In the genomic region with DNA sequence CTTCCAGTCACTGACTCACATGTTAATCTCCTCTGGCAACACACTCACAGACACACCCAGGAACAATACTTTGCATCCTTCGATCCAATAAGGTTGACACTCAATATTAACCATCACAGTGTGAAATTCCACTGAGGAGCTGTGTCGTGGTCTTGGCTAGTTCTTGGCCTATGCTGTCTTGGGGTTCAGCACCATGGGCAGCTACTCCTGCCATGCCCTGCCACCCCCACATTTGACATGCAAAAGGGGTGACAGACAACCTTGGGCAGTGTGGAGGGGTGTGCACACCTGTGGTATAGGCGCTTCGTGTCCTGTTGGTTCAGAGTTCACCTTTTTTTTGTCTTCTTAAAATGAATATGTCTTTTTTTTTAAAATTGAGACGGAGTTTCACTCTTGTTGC, we compare ENCODE assay signal across 19 cellular contexts.
"Had no signal": no experiment of that assay in that cellular context is flagged by ENCODE, and none has a peak within 500 bp of the region (broad histone marks: within the 10 kb centered on the region; RNA-seq: fewer than 3 reads in every experiment).

No MANE protein-coding gene starts in this region.

- H3K4me1 Mint-ChIP-seq: naive thymus-derived CD4-positive, alpha-beta T cell; stimulated activated memory B cell treated with anti-CD40 and anti-IgM and Interleukin-4, amounts not matched to agents 10 μg/mL and 1 μg/mL and 100 μg/mL, for 72 hours had no signal

- ATAC-seq: activated CD8-positive, alpha-beta T cell treated with anti-CD3 and anti-CD28 coated beads for 36 hours; esophagus mucosa; gastroesophageal sphincter; naive thymus-derived CD4-positive, alpha-beta T cell; sciatic nerve; stimulated activated memory B cell treated with anti-CD40 and anti-IgM and Interleukin-4, amounts not matched to agents 10 μg/mL and 1 μg/mL and 100 μg/mL, for 72 hours had no signal

- H2AFZ ChIP-seq: parathyroid adenoma had no signal

- H3K4me1 ChIP-seq: gastroesophageal sphincter, parathyroid adenoma had no signal

- H3K4me3 Mint-ChIP-seq: activated CD8-positive, alpha-beta T cell treated with anti-CD3 and anti-CD28 coated beads for 36 hours; activated naive CD4-positive, alpha-beta T cell treated with anti-CD3 and anti-CD28 coated beads for 36 hours; activated T-cell treated with anti-CD3 and anti-CD28 coated beads, Interleukin-2, amount 50 U/mL, for 24 hours; naive thymus-derived CD4-positive, alpha-beta T cell; stimulated activated memory B cell treated with anti-CD40 and anti-IgM and Interleukin-4, amounts not matched to agents 10 μg/mL and 1 μg/mL and 100 μg/mL, for 72 hours; T-helper 2 cell treated with Interferon-gamma antibody and Interleukin-4, amounts not matched to agents 5 μg/mL and 100 μg/mL, for 36 hours; type B pancreatic cell had no signal

- H3K36me3 ChIP-seq: ascending aorta, gastroesophageal sphincter had no signal

- H3K27me3 Mint-ChIP-seq: activated CD8-positive, alpha-beta T cell treated with anti-CD3 and anti-CD28 coated beads for 36 hours; activated T-cell treated with anti-CD3 and anti-CD28 coated beads, Interleukin-2, amount 50 U/mL, for 24 hours; naive thymus-derived CD4-positive, alpha-beta T cell; stimulated activated memory B cell treated with anti-CD40 and anti-IgM and Interleukin-4, amounts not matched to agents 10 μg/mL and 1 μg/mL and 100 μg/mL, for 72 hours; type B pancreatic cell had no signal

- H3K27ac Mint-ChIP-seq: activated CD8-positive, alpha-beta T cell treated with anti-CD3 and anti-CD28 coated beads for 36 hours; activated naive CD4-positive, alpha-beta T cell treated with anti-CD3 and anti-CD28 coated beads for 36 hours; activated T-cell treated with anti-CD3 and anti-CD28 coated beads, Interleukin-2, amount 50 U/mL, for 24 hours; activated T-helper 2 cell treated with anti-CD3 and anti-CD28 coated beads, Interferon-gamma antibody, Interleukin-2, Interleukin-4, amounts not matched to agents 10 μg/mL and 5 μg/mL and 100 μg/mL, durations not matched to agents 14 hours and 24 hours and 36 hours; naive thymus-derived CD4-positive, alpha-beta T cell; stimulated activated memory B cell treated with anti-CD40 and anti-IgM and Interleukin-4, amounts not matched to agents 10 μg/mL and 1 μg/mL and 100 μg/mL, for 72 hours; T-helper 2 cell treated with Interferon-gamma antibody and Interleukin-4, amounts not matched to agents 5 μg/mL and 100 μg/mL, for 36 hours; type B pancreatic cell had no signal

- H3K27ac ChIP-seq: ascending aorta, coronary artery, gastroesophageal sphincter, parathyroid adenoma, testis had no signal

- H3K4me3 ChIP-seq: ascending aorta, coronary artery, gastroesophageal sphincter, testis had no signal

- DNase-seq: activated CD4-positive, alpha-beta T cell treated with anti-CD3 and anti-CD28 coated beads for 48 hours; activated CD4-positive, CD25-positive, alpha-beta regulatory T cell; activated CD8-positive, alpha-beta T cell treated with anti-CD3 and anti-CD28 coated beads for 36 hours; activated naive CD4-positive, alpha-beta T cell treated with anti-CD3 and anti-CD28 coated beads for 36 hours; activated T-cell treated with anti-CD3 and anti-CD28 coated beads, Interleukin-2, amount 50 U/mL, for 24 hours; mesendoderm; naive thymus-derived CD4-positive, alpha-beta T cell; stimulated activated CD4-positive, alpha-beta T cell treated with anti-CD3 and anti-CD28 coated beads, Interleukin-4, amount 100 ng/mL, for 24 hours; testis had no signal

- H3K27me3 ChIP-seq: ascending aorta, gastroesophageal sphincter, testis had no signal

- H3K9me3 ChIP-seq: ascending aorta, gastroesophageal sphincter, testis had no signal

- H3K9me3 Mint-ChIP-seq: activated CD8-positive, alpha-beta T cell treated with anti-CD3 and anti-CD28 coated beads for 36 hours; activated T-helper 2 cell treated with anti-CD3 and anti-CD28 coated beads, Interferon-gamma antibody, Interleukin-2, Interleukin-4, amounts not matched to agents 10 μg/mL and 5 μg/mL and 100 μg/mL, durations not matched to agents 14 hours and 24 hours and 36 hours; T-helper 2 cell treated with Interferon-gamma antibody and Interleukin-4, amounts not matched to agents 5 μg/mL and 100 μg/mL, for 36 hours; type B pancreatic cell had no signal

- H3K9ac ChIP-seq: parathyroid adenoma had no signal

- H3K79me2 ChIP-seq: parathyroid adenoma had no signal
